ENCODE assay signal across 29 cellular contexts in the genomic region with DNA sequence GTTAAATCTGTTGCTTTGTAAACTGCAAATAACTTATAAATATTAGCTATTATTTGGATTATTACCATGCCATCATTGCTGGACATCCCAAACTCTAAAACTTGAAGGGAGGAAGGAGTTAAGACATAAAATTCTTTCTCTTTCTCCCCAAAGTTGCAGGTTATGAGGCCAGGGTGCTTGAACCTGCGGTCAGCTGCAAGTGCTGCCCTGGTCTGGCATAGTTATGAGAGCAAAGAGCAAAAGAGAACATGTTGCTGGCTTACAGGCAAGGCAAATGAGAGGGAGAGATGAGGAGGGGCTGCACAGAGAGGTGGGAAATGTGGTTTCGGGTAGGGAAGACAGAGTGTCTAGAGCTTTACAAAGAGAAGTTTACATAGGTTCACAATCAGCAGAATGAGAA.
"Had no signal": no experiment of that assay in that cellular context is flagged by ENCODE, and none has a peak within 500 bp of the region (broad histone marks: within the 10 kb centered on the region; RNA-seq: fewer than 3 reads in every experiment).

No MANE protein-coding gene starts in this region.

- H3K27ac Mint-ChIP-seq: activated CD4-positive, alpha-beta T cell treated with anti-CD3 and anti-CD28 coated beads, Interleukin-2, amount 10 ng/mL, durations not matched to agents 7 days and 5 days; activated CD8-positive, alpha-beta T cell treated with anti-CD3 and anti-CD28 coated beads for 36 hours; activated naive CD4-positive, alpha-beta T cell treated with anti-CD3 and anti-CD28 coated beads, Interleukin-2, amount 50 U/mL, for 24 hours; activated naive CD8-positive, alpha-beta T cell treated with anti-CD3 and anti-CD28 coated beads, Interleukin-2, amount 50 U/mL, for 24 hours; activated T-helper 17 cell treated with anti-CD3 and anti-CD28 coated beads, Interleukin-2, amount 50 U/mL, for 72 hours; naive thymus-derived CD4-positive, alpha-beta T cell; WTC11 had no signal

- ATAC-seq: activated CD8-positive, alpha-beta T cell treated with anti-CD3 and anti-CD28 coated beads for 36 hours; activated naive CD8-positive, alpha-beta T cell treated with anti-CD3 and anti-CD28 coated beads, Interleukin-2, amount 50 U/mL, for 24 hours; activated T-cell treated with anti-CD3 and anti-CD28 coated beads, Interleukin-2, amount 50 U/mL, for 4 hours; activated T-helper 17 cell treated with anti-CD3 and anti-CD28 coated beads, Interleukin-2, amount 50 U/mL, for 72 hours; gastrocnemius medialis; left ventricle myocardium superior; naive thymus-derived CD4-positive, alpha-beta T cell; sciatic nerve; stimulated activated naive CD8-positive, alpha-beta T cell treated with anti-CD3 and anti-CD28 coated beads, Interleukin-15, Interleukin-2, amounts not matched to agents 100 U/mL and 50 U/mL, for 24 hours; WTC11 had no signal

- DNase-seq: activated CD4-positive, alpha-beta T cell treated with anti-CD3 and anti-CD28 coated beads for 1 hour; activated CD4-positive, alpha-beta T cell treated with anti-CD3 and anti-CD28 coated beads, Interleukin-2, amount 10 ng/mL, durations not matched to agents 7 days and 5 days; activated CD8-positive, alpha-beta T cell treated with anti-CD3 and anti-CD28 coated beads for 36 hours; activated gamma-delta T cell treated with Interleukin-2 at 50 U/mL for 16 hours; activated naive CD8-positive, alpha-beta T cell treated with anti-CD3 and anti-CD28 coated beads, Interleukin-2, amount 50 U/mL, for 24 hours; activated T-cell treated with anti-CD3 and anti-CD28 coated beads, Interleukin-2, amount 50 U/mL, for 4 hours; amygdala; colonic mucosa; effector CD8-positive, alpha-beta T cell; gastrocnemius medialis; glutamatergic neuron; islet precursor cell; left ventricle myocardium superior; mammary epithelial cell; midbrain; naive thymus-derived CD4-positive, alpha-beta T cell; ovary; stimulated activated CD4-positive, alpha-beta T cell treated with anti-CD3 and anti-CD28 coated beads, Interleukin-12 subunit alpha, Interleukin-12 subunit beta, amount 100 ng/mL, for 4 hours; stimulated activated CD4-positive, alpha-beta T cell treated with anti-CD3 and anti-CD28 coated beads, Interleukin-4, amount 100 ng/mL, for 1 hour; stimulated activated naive CD8-positive, alpha-beta T cell treated with anti-CD3 and anti-CD28 coated beads, Interleukin-15, Interleukin-2, amounts not matched to agents 100 U/mL and 50 U/mL, for 24 hours; T-helper 2 cell; testis; upper lobe of left lung had no signal

- H3K4me3 Mint-ChIP-seq: activated CD4-positive, alpha-beta T cell treated with anti-CD3 and anti-CD28 coated beads, Interleukin-2, amount 10 ng/mL, durations not matched to agents 7 days and 5 days; activated CD8-positive, alpha-beta T cell treated with anti-CD3 and anti-CD28 coated beads for 36 hours; activated naive CD4-positive, alpha-beta T cell treated with anti-CD3 and anti-CD28 coated beads, Interleukin-2, amount 50 U/mL, for 24 hours; activated naive CD8-positive, alpha-beta T cell treated with anti-CD3 and anti-CD28 coated beads, Interleukin-2, amount 50 U/mL, for 24 hours; activated T-cell treated with anti-CD3 and anti-CD28 coated beads, Interleukin-2, amount 50 U/mL, for 4 hours; activated T-helper 17 cell treated with anti-CD3 and anti-CD28 coated beads, Interleukin-2, amount 50 U/mL, for 72 hours; naive thymus-derived CD4-positive, alpha-beta T cell; WTC11 had no signal

- H3K27me3 Mint-ChIP-seq: activated CD4-positive, alpha-beta T cell treated with anti-CD3 and anti-CD28 coated beads, Interleukin-2, amount 10 ng/mL, durations not matched to agents 7 days and 5 days; activated CD8-positive, alpha-beta T cell treated with anti-CD3 and anti-CD28 coated beads for 36 hours; activated naive CD4-positive, alpha-beta T cell treated with anti-CD3 and anti-CD28 coated beads, Interleukin-2, amount 50 U/mL, for 24 hours; activated naive CD8-positive, alpha-beta T cell treated with anti-CD3 and anti-CD28 coated beads, Interleukin-2, amount 50 U/mL, for 24 hours; activated T-helper 17 cell treated with anti-CD3 and anti-CD28 coated beads, Interleukin-2, amount 50 U/mL, for 72 hours had no signal

- H3K36me3 ChIP-seq: colonic mucosa, gastrocnemius medialis, ovary, upper lobe of left lung, vagina had no signal

- H3K27me3 ChIP-seq: colonic mucosa, gastrocnemius medialis, ovary, testis, upper lobe of left lung, vagina had no signal

- H3K4me1 Mint-ChIP-seq: activated naive CD4-positive, alpha-beta T cell treated with anti-CD3 and anti-CD28 coated beads, Interleukin-2, amount 50 U/mL, for 24 hours; activated naive CD8-positive, alpha-beta T cell treated with anti-CD3 and anti-CD28 coated beads, Interleukin-2, amount 50 U/mL, for 24 hours; activated T-helper 17 cell treated with anti-CD3 and anti-CD28 coated beads, Interleukin-2, amount 50 U/mL, for 72 hours had no signal

- H3K36me3 Mint-ChIP-seq: activated naive CD4-positive, alpha-beta T cell treated with anti-CD3 and anti-CD28 coated beads, Interleukin-2, amount 50 U/mL, for 24 hours; naive thymus-derived CD4-positive, alpha-beta T cell; WTC11 had no signal

- H3K27ac ChIP-seq: gastrocnemius medialis, ovary, skin epidermis, testis, upper lobe of left lung, vagina had no signal

- H3K9me3 Mint-ChIP-seq: activated CD4-positive, alpha-beta T cell treated with anti-CD3 and anti-CD28 coated beads, Interleukin-2, amount 10 ng/mL, durations not matched to agents 7 days and 5 days; activated CD8-positive, alpha-beta T cell treated with anti-CD3 and anti-CD28 coated beads for 36 hours; activated naive CD4-positive, alpha-beta T cell treated with anti-CD3 and anti-CD28 coated beads, Interleukin-2, amount 50 U/mL, for 24 hours; activated naive CD8-positive, alpha-beta T cell treated with anti-CD3 and anti-CD28 coated beads, Interleukin-2, amount 50 U/mL, for 24 hours; activated T-cell treated with anti-CD3 and anti-CD28 coated beads, Interleukin-2, amount 50 U/mL, for 4 hours; activated T-helper 17 cell treated with anti-CD3 and anti-CD28 coated beads, Interleukin-2, amount 50 U/mL, for 72 hours; naive thymus-derived CD4-positive, alpha-beta T cell; WTC11 had no signal

- H3K4me3 ChIP-seq: colonic mucosa, gastrocnemius medialis, ovary, skin epidermis, testis, upper lobe of left lung, vagina had no signal

- H3K9me3 ChIP-seq: colonic mucosa, gastrocnemius medialis, ovary, testis, upper lobe of left lung, vagina had no signal
